In the genomic region with DNA sequence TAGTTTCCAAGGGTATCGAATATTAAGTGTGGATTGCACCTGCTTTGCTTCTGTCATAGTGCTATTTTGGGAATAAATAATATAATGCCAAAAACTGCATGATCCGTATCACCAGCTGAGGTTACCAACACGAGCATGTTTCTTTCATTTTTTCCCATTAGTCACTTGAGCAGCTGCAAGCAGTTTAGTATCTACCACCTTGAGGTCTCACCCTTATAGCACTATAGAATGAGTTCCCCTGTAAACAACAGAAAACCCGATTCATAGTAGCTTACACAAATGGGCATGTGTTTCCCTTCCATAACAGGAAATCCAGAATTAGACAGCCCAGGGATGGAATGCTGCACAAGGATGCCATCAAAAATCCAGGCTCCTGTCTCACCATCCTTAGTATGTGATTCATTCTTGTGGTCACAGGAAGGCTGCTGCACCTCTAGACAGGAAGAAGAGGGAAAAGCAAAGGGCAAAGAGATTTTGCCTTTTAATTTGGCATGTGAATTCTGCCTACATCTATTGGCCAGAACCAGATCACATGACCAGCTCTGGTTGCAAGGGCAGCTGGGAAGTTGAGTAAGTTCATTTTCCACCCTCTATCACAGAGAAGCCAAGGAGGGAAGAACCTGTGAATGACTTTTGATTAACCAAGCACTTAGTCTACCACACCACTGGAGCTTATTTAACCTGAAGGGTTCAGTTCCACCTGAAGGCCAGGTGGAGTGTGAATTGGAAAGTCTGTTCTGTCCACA, we compare ENCODE assay signal across 21 cellular contexts.
A peak's percentile ranks its signal among the peaks of the same experiment; 100 is the strongest.
DNase-seq lines count a peak whose midpoint lies in the region; ATAC-seq and TF ChIP-seq lines count a peak whose summit lies in the region.
"Had no signal": no experiment of that assay in that cellular context is flagged by ENCODE, and none has a peak within 500 bp of the region (broad histone marks: within the 10 kb centered on the region; RNA-seq: fewer than 3 reads in every experiment).

No MANE protein-coding gene starts in this region.

- no peak overlapping the region for H3K4me3 ChIP-seq in AG10803 (ENCODE audit: low read length)

- peaks cover 9% of the 10 kb centered on the region for H3K4me1 Mint-ChIP-seq in progenitor cell of endocrine pancreas (ENCODE audit: low read depth)
- H3K4me1 Mint-ChIP-seq in activated CD4-positive, alpha-beta T cell treated with anti-CD3 and anti-CD28 coated beads, Interleukin-2, amount 10 ng/mL, durations not matched to agents 7 days and 5 days = peaks cover 10% of the 10 kb centered on the region
- H3K4me1 Mint-ChIP-seq: central memory CD8-positive, alpha-beta T cell had no signal

- H3K36me3 Mint-ChIP-seq in progenitor cell of endocrine pancreas (ENCODE audit: insufficient read depth) = no peaks in the 10 kb centered on the region
- H3K36me3 Mint-ChIP-seq in activated CD4-positive, alpha-beta T cell treated with anti-CD3 and anti-CD28 coated beads, Interleukin-2, amount 10 ng/mL, durations not matched to agents 7 days and 5 days (ENCODE audit: low read depth) = no peaks in the 10 kb centered on the region
- H3K36me3 Mint-ChIP-seq: activated CD4-positive, alpha-beta memory T cell treated with anti-CD3 and anti-CD28 coated beads for 36 hours had no signal

- H3K27ac Mint-ChIP-seq in progenitor cell of endocrine pancreas = no peak overlapping the region
- no peak overlapping the region for H3K27ac Mint-ChIP-seq in activated CD4-positive, alpha-beta T cell treated with anti-CD3 and anti-CD28 coated beads, Interleukin-2, amount 10 ng/mL, durations not matched to agents 7 days and 5 days
- H3K27ac Mint-ChIP-seq: activated CD4-positive, alpha-beta memory T cell treated with anti-CD3 and anti-CD28 coated beads for 36 hours; HFFc6 had no signal

- TF ChIP-seq RAD21 in Ishikawa (IDR thresholded peaks at IDR 0.05; ENCODE audit: low read depth) = no peak

- peak; percentile 8 for DNase-seq in AG10803 (ENCODE audit: low read depth)
- DNase-seq in SW480 (ENCODE audit: low spot score) = peak; percentile 36
- DNase-seq in myocyte (ENCODE audit: low read depth) = peak; percentile 79
- no peak for DNase-seq in progenitor cell of endocrine pancreas (ENCODE audit: low spot score, unreplicated experiment)
- DNase-seq in activated CD4-positive, alpha-beta T cell treated with anti-CD3 and anti-CD28 coated beads, Interleukin-2, amount 10 ng/mL, durations not matched to agents 7 days and 5 days = no peak
- DNase-seq in OCI-M2 (lab: John Stamatoyannopoulos, UW; ENCODE audit: unreplicated experiment) = no peak
- DNase-seq: activated CD4-positive, alpha-beta memory T cell treated with anti-CD3 and anti-CD28 coated beads for 36 hours; activated naive CD4-positive, alpha-beta T cell treated with Interleukin-2 at 50 U/mL for 16 hours; amygdala; DMS 273 treated with DMSO at 0.1 percent for 48 hours; HFFc6; Kasumi-1; left colon; NCI-H1417; NCI-H82; stimulated activated CD8-positive, alpha-beta memory T cell treated with anti-CD3 and anti-CD28 coated beads, Interleukin-4, amount 100 ng/mL, for 48 hours had no signal

- POLR2A ChIA-PET in activated CD4-positive, alpha-beta T cell treated with anti-CD3 and anti-CD28 coated beads, Interleukin-2, amount 10 ng/mL, durations not matched to agents 7 days and 5 days (lab: Charles Lee) = no interaction called here

- H3K27me3 Mint-ChIP-seq in progenitor cell of endocrine pancreas = peaks cover 10% of the 10 kb centered on the region
- H3K27me3 Mint-ChIP-seq in activated CD4-positive, alpha-beta T cell treated with anti-CD3 and anti-CD28 coated beads, Interleukin-2, amount 10 ng/mL, durations not matched to agents 7 days and 5 days = peaks cover 21% of the 10 kb centered on the region

- peaks cover 9% of the 10 kb centered on the region for H3K9me3 Mint-ChIP-seq in progenitor cell of endocrine pancreas (ENCODE audit: low read depth)
- no peaks in the 10 kb centered on the region for H3K9me3 Mint-ChIP-seq in activated CD4-positive, alpha-beta T cell treated with anti-CD3 and anti-CD28 coated beads, Interleukin-2, amount 10 ng/mL, durations not matched to agents 7 days and 5 days
- H3K9me3 Mint-ChIP-seq: activated CD4-positive, alpha-beta memory T cell treated with anti-CD3 and anti-CD28 coated beads for 36 hours; central memory CD8-positive, alpha-beta T cell had no signal

- no peak overlapping the region for H3K4me3 Mint-ChIP-seq in progenitor cell of endocrine pancreas (ENCODE audit: low read depth)
- no peak overlapping the region for H3K4me3 Mint-ChIP-seq in activated CD4-positive, alpha-beta T cell treated with anti-CD3 and anti-CD28 coated beads, Interleukin-2, amount 10 ng/mL, durations not matched to agents 7 days and 5 days
- H3K4me3 Mint-ChIP-seq: activated CD4-positive, alpha-beta memory T cell treated with anti-CD3 and anti-CD28 coated beads for 36 hours; central memory CD8-positive, alpha-beta T cell; HFFc6; neural crest cell had no signal

- CTCF ChIA-PET in activated CD4-positive, alpha-beta T cell treated with anti-CD3 and anti-CD28 coated beads, Interleukin-2, amount 10 ng/mL, durations not matched to agents 7 days and 5 days (lab: Charles Lee) = interaction anchor here (0.6 to 1.0 kb wide), 2 partner anchors 16 to 1245 kb away, joined by 3 read pairs; no protein-coding TSS in a partner anchor

- TF ChIP-seq CTCF in AG10803 (conservative IDR thresholded peaks at IDR 0.05; ENCODE audit: low read length) (no peak), progenitor cell of endocrine pancreas (IDR thresholded peaks at IDR 0.05; ENCODE audit: unreplicated experiment) (no peak)

- TF ChIP-seq EP300 in Ishikawa (IDR thresholded peaks at IDR 0.05; ENCODE audit: borderline replicate concordance) = no peak

- no peak for ATAC-seq in HG03095 (IDR thresholded peaks at IDR 0.05; ENCODE audit: unreplicated experiment)
- ATAC-seq: esophagus mucosa, left colon had no signal

TF ChIP-seq in Ishikawa, 13 proteins besides CTCF, POLR2A, EP300 and RAD21:
- TF ChIP-seq NFIC (IDR thresholded peaks at IDR 0.05) (no peak), YY1 (IDR thresholded peaks at IDR 0.05; ENCODE audit: low read depth) (no peak), FOXM1 (IDR thresholded peaks at IDR 0.05; ENCODE audit: borderline replicate concordance, low read depth) (no peak), CREB1 (IDR thresholded peaks at IDR 0.05; ENCODE audit: low read depth) (no peak)
- TF ChIP-seq, protein P1, sequence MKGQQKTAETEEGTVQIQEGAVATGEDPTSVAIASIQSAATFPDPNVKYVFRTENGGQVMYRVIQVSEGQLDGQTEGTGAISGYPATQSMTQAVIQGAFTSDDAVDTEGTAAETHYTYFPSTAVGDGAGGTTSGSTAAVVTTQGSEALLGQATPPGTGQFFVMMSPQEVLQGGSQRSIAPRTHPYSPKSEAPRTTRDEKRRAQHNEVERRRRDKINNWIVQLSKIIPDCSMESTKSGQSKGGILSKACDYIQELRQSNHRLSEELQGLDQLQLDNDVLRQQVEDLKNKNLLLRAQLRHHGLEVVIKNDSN (IDR thresholded peaks at IDR 0.05) = peak; percentile 54
TF ChIP-seq in Ishikawa: peak in this region for 1.

Comparison
In these comparisons a context has a peak if more than half of its experiments do, and no peak if none do; other contexts are left out.
1. DNase-seq: peak in AG10803 (single experiment), SW480 (single experiment) and myocyte (single experiment); none in progenitor cell of endocrine pancreas (single experiment), activated CD4-positive, alpha-beta T cell treated with anti-CD3 and anti-CD28 coated beads, Interleukin-2, amount 10 ng/mL, durations not matched to agents 7 days and 5 days (single experiment) and OCI-M2 (single experiment).